8 cellular contexts compared by ENCODE assay signal in genomic region chr5:138632900-138633489, GRCh38. TPM values are rescaled to one million over a fixed set of nuclear protein-coding genes. Genes with fewer than 3 reads are reported as not detected.
A peak's percentile ranks its signal among the peaks of the same experiment; 100 is the strongest.
DNase-seq lines count a peak whose midpoint lies in the region; ATAC-seq and TF ChIP-seq lines count a peak whose summit lies in the region.

No MANE protein-coding gene starts in this region.

- DNase-seq in GM03348 (ENCODE audit: low spot score) = peak; percentile 72
- peak in 1 of 2 donors; percentile 77 for DNase-seq in ascending aorta (ENCODE audit: low spot score in 2 of 2)
- DNase-seq in hepatic stellate cell (ENCODE audit: low spot score) = peak; percentile 52
- DNase-seq in retinal pigment epithelial cell (ENCODE audit: low read depth) = peak; percentile 69
- no peak for DNase-seq in NCI-H345 (lab: John Stamatoyannopoulos, UW)

- TF ChIP-seq CTCF in LNCAP (IDR thresholded peaks at IDR 0.05) (peak; percentile 44; the same call in 1 of the 2 replicates), ascending aorta (IDR thresholded peaks at IDR 0.05) (peak in 2 of 3 experiments; percentile 12 to 42), retinal pigment epithelial cell (conservative IDR thresholded peaks at IDR 0.05; ENCODE audit: low read depth, low read length) (peak; percentile 56)

- no peaks in the 10 kb centered on the region for H3K27me3 ChIP-seq in ascending aorta

- intact Hi-C loops in ascending aorta (cut with DNase I) = no loop called here

- H3K4me3 ChIP-seq in ascending aorta (no peak overlapping the region), retinal pigment epithelial cell (ENCODE audit: low read length) (no peak overlapping the region)

- H3K27ac ChIP-seq in ascending aorta = no peak overlapping the region

- no peaks in the 10 kb centered on the region for H3K9me3 ChIP-seq in ascending aorta

- ATAC-seq in GM18511 (IDR thresholded peaks at IDR 0.05; ENCODE audit: unreplicated experiment) (no peak), GM19351 (IDR thresholded peaks at IDR 0.05; ENCODE audit: unreplicated experiment) (no peak)

- H3K4me1 ChIP-seq in ascending aorta = no peaks in the 10 kb centered on the region

- no peaks in the 10 kb centered on the region for H3K36me3 ChIP-seq in ascending aorta

RNA-seq across cellular contexts. Expression of gene HSPA9, which starts 57.8 kb away (rescaled TPM):
- 75.5 TPM for total RNA-seq in ascending aorta
